ENCODE assay signal across 30 cellular contexts in genomic region chr6:106156863-106157262, GRCh38.
DNase-seq lines count a peak whose midpoint lies in the region; ATAC-seq, FAIRE-seq and TF ChIP-seq lines count a peak whose summit lies in the region.
"Had no signal": no experiment of that assay in that cellular context is flagged by ENCODE, and none has a peak within 500 bp of the region (broad histone marks: within the 10 kb centered on the region; RNA-seq: fewer than 3 reads in every experiment).

No MANE protein-coding gene starts in this region.

- peak overlapping the region; percentile 7 for H3K14ac ChIP-seq in IMR-90 (replicated peaks; ENCODE audit: low read depth, low read length)

- H3K23ac ChIP-seq in IMR-90 (ENCODE audit: low read depth, low read length) = peak overlapping the region; percentile 14; the same call in 1 of the 2 replicates

- H3K27ac ChIP-seq in IMR-90 (ENCODE audit: insufficient read depth, low read length) (no peak overlapping the region), testis (peak overlapping the region in 1 of 2 donors; percentile 6)
- H3K27ac ChIP-seq: BLaER1 treated with 17β-estradiol and CSF1 and Interleukin-3, amounts not matched to agents 10 nM and 100 nM; HL-60; left lung; prostate gland; upper lobe of left lung had no signal

- peaks cover 6 to 10% of the 10 kb centered on the region in 2 donors for H3K4me1 Mint-ChIP-seq in stimulated activated naive B cell treated with anti-CD40 and anti-IgM and Interleukin-4, amounts not matched to agents 10 μg/mL and 1 μg/mL and 100 μg/mL, for 72 hours

- no peak overlapping the region for H2AFZ ChIP-seq in IMR-90 (replicated peaks; ENCODE audit: low read length, poor library complexity)

- in situ Hi-C loops in IMR-90 (cut with MboI; ENCODE audit: low sequenced_read_pairs) = no loop called here

- no peak overlapping the region for H3K4me3 Mint-ChIP-seq in stimulated activated naive B cell treated with anti-CD40 and anti-IgM and Interleukin-4, amounts not matched to agents 10 μg/mL and 1 μg/mL and 100 μg/mL, for 72 hours
- H3K4me3 Mint-ChIP-seq: activated CD4-positive, alpha-beta T cell treated with anti-CD3 and anti-CD28 coated beads for 36 hours; activated CD8-positive, alpha-beta T cell treated with anti-CD3 and anti-CD28 coated beads for 36 hours; activated naive CD4-positive, alpha-beta T cell treated with anti-CD3 and anti-CD28 coated beads for 36 hours; brain; H9; naive B cell; stimulated activated effector memory CD8-positive, alpha-beta T cell treated with anti-CD3 and anti-CD28 coated beads, Interleukin-12 subunit alpha, Interleukin-12 subunit beta, amount 100 ng/mL, for 72 hours had no signal

- peak overlapping the region; percentile 78 for H2BK20ac ChIP-seq in IMR-90 (ENCODE audit: low read depth, low read length)

- H3K56ac ChIP-seq in IMR-90 (ENCODE audit: extremely low read depth, insufficient read depth, low read length) = no peak overlapping the region

- H3K9me3 ChIP-seq in IMR-90 (ENCODE audit: control insufficient read depth, insufficient read depth, low read length) (no peaks in the 10 kb centered on the region), testis (no peaks in the 10 kb centered on the region)
- H3K9me3 ChIP-seq: left lung, prostate gland, upper lobe of left lung had no signal

- POLR2A ChIA-PET in IMR-90 (lab: Charles Lee; ENCODE audit: unreplicated experiment) = no interaction called here

- CTCF ChIA-PET in IMR-90 (lab: Yijun Ruan, JAX) = no interaction called here

- peak overlapping the region; percentile 27; the same call in 1 of the 2 replicates for H4K5ac ChIP-seq in IMR-90 (ENCODE audit: low read depth, low read length)

- H2AK5ac ChIP-seq in IMR-90 (ENCODE audit: low read depth, low read length) = peak overlapping the region; percentile 60; the same call in 1 of the 2 replicates

- no peak overlapping the region; the same call in 1 of the 2 replicates for H4K91ac ChIP-seq in IMR-90 (ENCODE audit: insufficient read depth, low read depth, low read length)

- H3K9me1 ChIP-seq in IMR-90 (ENCODE audit: insufficient read depth, low read length) = peaks cover 21% of the 10 kb centered on the region

- no peaks in the 10 kb centered on the region for H4K20me1 ChIP-seq in IMR-90 (ENCODE audit: insufficient read depth, low read length)
- H4K20me1 ChIP-seq: BLaER1 treated with 17β-estradiol and CSF1 and Interleukin-3, amounts not matched to agents 10 nM and 100 nM had no signal

- no peaks in the 10 kb centered on the region for H3K79me1 ChIP-seq in IMR-90 (ENCODE audit: low read depth in 1 of 2, low read length in 2 of 2)

- H3K36me3 Mint-ChIP-seq in stimulated activated naive B cell treated with anti-CD40 and anti-IgM and Interleukin-4, amounts not matched to agents 10 μg/mL and 1 μg/mL and 100 μg/mL, for 72 hours = peaks cover 0 to 4% of the 10 kb centered on the region in 2 donors
- H3K36me3 Mint-ChIP-seq: brain; naive B cell; stimulated activated effector memory CD8-positive, alpha-beta T cell treated with anti-CD3 and anti-CD28 coated beads, Interleukin-12 subunit alpha, Interleukin-12 subunit beta, amount 100 ng/mL, for 72 hours had no signal

- no peak overlapping the region for H2BK5ac ChIP-seq in IMR-90 (ENCODE audit: low read depth, low read length, poor library complexity, severe bottlenecking)

- no peak overlapping the region for H2AK9ac ChIP-seq in IMR-90 (replicated peaks; ENCODE audit: low read depth, low read length, poor library complexity)

- peak overlapping the region in 1 of 2 experiments; percentile 34; a peak in 1 of 4 replicates for H4K8ac ChIP-seq in IMR-90 (ENCODE audit: low read depth in 2 of 2, low read length in 2 of 2)

- intact Hi-C loops in IMR-90 (cut with micrococcal nuclease) (no loop called here), testis (cut with DNase I; ENCODE audit: low total_unique reads) (no loop called here)

- no peaks in the 10 kb centered on the region for H3K27me3 Mint-ChIP-seq in stimulated activated naive B cell treated with anti-CD40 and anti-IgM and Interleukin-4, amounts not matched to agents 10 μg/mL and 1 μg/mL and 100 μg/mL, for 72 hours
- H3K27me3 Mint-ChIP-seq: naive B cell had no signal

- no peak overlapping the region for H3K27ac Mint-ChIP-seq in stimulated activated naive B cell treated with anti-CD40 and anti-IgM and Interleukin-4, amounts not matched to agents 10 μg/mL and 1 μg/mL and 100 μg/mL, for 72 hours
- H3K27ac Mint-ChIP-seq: activated CD4-positive, alpha-beta T cell treated with anti-CD3 and anti-CD28 coated beads for 36 hours; activated CD8-positive, alpha-beta T cell treated with anti-CD3 and anti-CD28 coated beads for 36 hours; activated naive CD4-positive, alpha-beta T cell treated with anti-CD3 and anti-CD28 coated beads for 36 hours; stimulated activated effector memory CD8-positive, alpha-beta T cell treated with anti-CD3 and anti-CD28 coated beads, Interleukin-12 subunit alpha, Interleukin-12 subunit beta, amount 100 ng/mL, for 72 hours had no signal

- no peak overlapping the region for H3K4me2 ChIP-seq in IMR-90 (ENCODE audit: low read depth, low read length)

- WGBS in IMR-90 (ENCODE audit: extremely low coverage in 2 of 2, insufficient read length in 1 of 2), 2 experiments = 33% methylated on average over 1 of the region's 3 CpGs; no CpG with 5 or more reads in 1 of the 2 experiments
- 59 to 65% methylated on average over 3 of the region's 3 CpGs for WGBS in testis, 2 donors

- TF ChIP-seq POLR2A in IMR-90 (IDR thresholded peaks at IDR 0.05; ENCODE audit: low read depth, low read length) (no peak), testis (IDR thresholded peaks at IDR 0.05) (no peak)

- H3K4me3 ChIP-seq in IMR-90 (ENCODE audit: insufficient read depth, low read depth, low read length) = no peak overlapping the region
- H3K4me3 ChIP-seq in bronchial epithelial cell (ENCODE audit: low read depth, low read length) = no peak overlapping the region
- no peak overlapping the region for H3K4me3 ChIP-seq in testis
- H3K4me3 ChIP-seq: BLaER1 treated with 17β-estradiol and CSF1 and Interleukin-3, amounts not matched to agents 10 nM and 100 nM; left lung; prostate gland; upper lobe of left lung had no signal

- H3K36me3 ChIP-seq in IMR-90 (ENCODE audit: control insufficient read depth, insufficient read depth, low read length) (no peaks in the 10 kb centered on the region), bronchial epithelial cell (ENCODE audit: control insufficient read depth, insufficient read depth, low read length) (no peaks in the 10 kb centered on the region), testis (ENCODE audit: low read depth, missing control alignments) (no peaks in the 10 kb centered on the region)
- H3K36me3 ChIP-seq: BLaER1 treated with 17β-estradiol and CSF1 and Interleukin-3, amounts not matched to agents 10 nM and 100 nM; left lung; prostate gland; upper lobe of left lung had no signal

- TF ChIP-seq CTCF in IMR-90 (conservative IDR thresholded peaks at IDR 0.05; ENCODE audit: low read depth, low read length) = no peak
- no peak for TF ChIP-seq CTCF in bronchial epithelial cell (IDR thresholded peaks at IDR 0.05; ENCODE audit: insufficient read depth, low read length, severe bottlenecking)
- no peak for TF ChIP-seq CTCF in testis (IDR thresholded peaks at IDR 0.05)

- H3K4ac ChIP-seq in IMR-90 (ENCODE audit: low read depth, low read length) = peak overlapping the region; percentile 57; the same call in 1 of the 2 replicates

- peak overlapping the region; percentile 57; the same call in 1 of the 2 replicates for H3K18ac ChIP-seq in IMR-90 (ENCODE audit: low read depth, low read length)

- H2BK120ac ChIP-seq in IMR-90 (ENCODE audit: low read depth, low read length) = peak overlapping the region; percentile 68; the same call in 1 of the 2 replicates

- BruUV-seq in IMR-90 (replicated peaks; lab: Mats Ljungman, UMichigan) = no TSS peak

- H3K4me1 ChIP-seq in IMR-90 (ENCODE audit: control insufficient read depth, insufficient read depth, low read length) = peaks cover 14% of the 10 kb centered on the region
- H3K4me1 ChIP-seq in testis = peaks cover 8% of the 10 kb centered on the region
- H3K4me1 ChIP-seq: left lung, prostate gland, upper lobe of left lung had no signal

- TF ChIP-seq RAD21 in IMR-90 (IDR thresholded peaks at IDR 0.05; ENCODE audit: low read length) = no peak

- peak; percentile 23 for FAIRE-seq in bronchial epithelial cell (lab: Jason Lieb, UNC)
- FAIRE-seq: endothelial cell of umbilical vein had no signal

- dilution Hi-C loops in IMR-90 (cut with HindIII; ENCODE audit: low sequenced_read_pairs, unreplicated experiment) = no loop called here

- H3K9ac ChIP-seq in IMR-90 (ENCODE audit: low read depth, low read length) = no peak overlapping the region
- H3K9ac ChIP-seq: BLaER1 treated with 17β-estradiol and CSF1 and Interleukin-3, amounts not matched to agents 10 nM and 100 nM had no signal

- H2BK15ac ChIP-seq in IMR-90 (ENCODE audit: low read depth, low read length) = peak overlapping the region; percentile 86; the same call in 1 of the 3 replicates

- DNase-seq in IMR-90 (no peak), bronchial epithelial cell (ENCODE audit: low read depth) (no peak), left kidney (ENCODE audit: low read depth, low spot score) (peak; percentile 25), testis (peak; percentile 17), midbrain (lab: John Stamatoyannopoulos, UW) (no peak)
- DNase-seq in stimulated activated naive B cell treated with anti-CD40 and anti-IgM and Interleukin-4, amounts not matched to agents 10 μg/mL and 1 μg/mL and 100 μg/mL, for 72 hours = no peak
- DNase-seq: activated CD4-positive, alpha-beta T cell treated with anti-CD3 and anti-CD28 coated beads for 36 hours; activated CD8-positive, alpha-beta memory T cell treated with anti-CD3 and anti-CD28 coated beads, Interleukin-2, amount 50 U/mL, for 48 hours; activated CD8-positive, alpha-beta T cell treated with anti-CD3 and anti-CD28 coated beads for 36 hours; activated naive CD4-positive, alpha-beta T cell treated with anti-CD3 and anti-CD28 coated beads for 36 hours; amniotic stem cell; COR-L47; DMS53; H9; Karpas-422; left lung; naive B cell; NCI-H1436; NCI-H2081 treated with DMSO at 0.1 percent for 48 hours; NCI-H2227 treated with DMSO at 0.1 percent for 48 hours; SHP77 treated with DMSO at 0.1 percent for 48 hours; upper lobe of left lung had no signal

- H3K27me3 ChIP-seq in IMR-90 (ENCODE audit: control insufficient read depth, insufficient read depth, low read length) (no peaks in the 10 kb centered on the region), bronchial epithelial cell (ENCODE audit: control insufficient read depth, insufficient read depth, low read length) (no peaks in the 10 kb centered on the region), testis (no peaks in the 10 kb centered on the region)
- H3K27me3 ChIP-seq: BLaER1 treated with 17β-estradiol and CSF1 and Interleukin-3, amounts not matched to agents 10 nM and 100 nM; left lung; upper lobe of left lung had no signal

- ATAC-seq in IMR-90 (ENCODE audit: low read depth) = no peak
- no peak for ATAC-seq in GM18909 (IDR thresholded peaks at IDR 0.05; ENCODE audit: poor library complexity, unreplicated experiment)
- ATAC-seq in stimulated activated naive B cell treated with anti-CD40 and anti-IgM and Interleukin-4, amounts not matched to agents 10 μg/mL and 1 μg/mL and 100 μg/mL, for 72 hours (replicated peaks) = no peak
- ATAC-seq: activated CD4-positive, alpha-beta T cell treated with anti-CD3 and anti-CD28 coated beads for 36 hours; activated CD8-positive, alpha-beta T cell treated with anti-CD3 and anti-CD28 coated beads for 36 hours; left lung; Panc1; stimulated activated effector memory CD8-positive, alpha-beta T cell treated with anti-CD3 and anti-CD28 coated beads, Interleukin-12 subunit alpha, Interleukin-12 subunit beta, amount 100 ng/mL, for 72 hours had no signal

- peaks cover 5 to 6% of the 10 kb centered on the region in 2 donors for H3K9me3 Mint-ChIP-seq in stimulated activated naive B cell treated with anti-CD40 and anti-IgM and Interleukin-4, amounts not matched to agents 10 μg/mL and 1 μg/mL and 100 μg/mL, for 72 hours
- H3K9me3 Mint-ChIP-seq: brain; H9; naive B cell; stimulated activated effector memory CD8-positive, alpha-beta T cell treated with anti-CD3 and anti-CD28 coated beads, Interleukin-12 subunit alpha, Interleukin-12 subunit beta, amount 100 ng/mL, for 72 hours had no signal

Comparison
In these comparisons a context has a peak if more than half of its experiments do, and no peak if none do; other contexts are left out.
1. DNase-seq: peak in left kidney (single experiment) and testis (single experiment); none in IMR-90 (single experiment), bronchial epithelial cell (single experiment), midbrain (single experiment) and stimulated activated naive B cell treated with anti-CD40 and anti-IgM and Interleukin-4, amounts not matched to agents 10 μg/mL and 1 μg/mL and 100 μg/mL, for 72 hours (single experiment).